ENCODE assay signal across 18 cellular contexts in the genomic region with DNA sequence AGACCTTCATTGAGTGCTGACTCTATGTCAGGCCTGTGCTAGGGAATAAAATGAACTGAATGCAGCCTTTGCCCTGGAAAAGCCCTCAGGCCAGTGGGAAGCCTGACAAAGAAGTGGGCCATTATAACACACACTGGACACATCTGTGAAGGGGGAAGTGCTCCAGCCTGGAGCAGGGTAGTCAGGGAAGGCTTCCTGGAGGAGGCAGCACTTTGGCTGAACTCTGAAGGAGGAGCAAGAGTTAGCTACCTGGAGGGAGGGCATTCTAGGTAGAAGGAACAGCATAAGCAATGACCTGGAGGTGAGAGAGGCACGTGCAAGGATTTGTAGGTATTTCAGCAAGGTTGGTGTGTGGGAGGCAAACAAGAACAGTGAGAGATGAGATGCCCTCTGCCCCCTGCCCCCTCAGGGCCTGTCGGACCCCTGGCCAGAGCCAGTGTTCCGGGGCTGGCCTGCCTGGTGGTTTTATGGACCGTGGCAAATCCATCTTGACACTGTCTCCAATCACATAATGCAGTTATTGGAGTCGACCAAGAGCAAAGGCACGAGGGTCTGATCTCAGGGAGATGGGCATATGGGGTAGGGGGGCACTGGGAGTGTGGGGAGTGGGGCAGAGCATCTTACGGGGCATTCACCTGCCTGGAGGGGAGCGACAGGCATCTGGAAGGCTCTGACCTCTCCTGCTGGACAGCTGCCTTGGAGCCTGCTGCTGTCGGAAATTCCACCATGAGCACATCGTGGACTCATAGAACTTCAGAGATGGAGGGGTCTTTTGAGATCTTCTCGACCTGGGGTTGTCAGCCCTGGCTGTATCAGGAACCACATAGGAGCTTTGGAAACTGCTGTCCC. TPM values are rescaled to one million over a fixed set of nuclear protein-coding genes. Genes with fewer than 3 reads are reported as not detected.
DNase-seq lines count a peak whose midpoint lies in the region; ATAC-seq lines count a peak whose summit lies in the region.
"Had no signal": no experiment of that assay in that cellular context is flagged by ENCODE, and none has a peak within 500 bp of the region (broad histone marks: within the 10 kb centered on the region; RNA-seq: fewer than 3 reads in every experiment).

No MANE protein-coding gene starts in this region.

- H3K4me2 ChIP-seq in neuronal stem cell (ENCODE audit: insufficient read depth, low read length, poor library complexity, severe bottlenecking), result no peak overlapping the region
- H3K4me2 ChIP-seq: hepatocyte had no signal

- H3K79me1 ChIP-seq in neuronal stem cell (ENCODE audit: low read depth, low read length), result peaks cover 3% of the 10 kb centered on the region

- DNase-seq in DMS53 treated with DMSO at 0.1 percent for 48 hours (lab: John Stamatoyannopoulos, UW; ENCODE audit: unreplicated experiment) (peak; percentile 39), NCI-H226 (peak; percentile 56), epithelial cell of prostate (ENCODE audit: low read depth, low spot score) (peak; percentile 46), neuronal stem cell (ENCODE audit: low spot score) (no peak), NCI-H187 (lab: John Stamatoyannopoulos, UW) (no peak), ACHN (no peak)
- DNase-seq in activated T-cell treated with anti-CD3 and anti-CD28 coated beads, Interleukin-2, amount 50 U/mL, for 1 hour, result no peak
- DNase-seq: central memory CD4-positive, alpha-beta T cell; GF-D8; KBM-7; left colon; naive B cell; NCI-H1436; transverse colon had no signal

- no peak overlapping the region for H2BK120ac ChIP-seq in neuronal stem cell (ENCODE audit: low read depth, low read length)

- H4K91ac ChIP-seq in neuronal stem cell (ENCODE audit: low read depth, low read length, poor library complexity), result no peak overlapping the region

- no peak overlapping the region for H3K4me3 ChIP-seq in neuronal stem cell (ENCODE audit: low read length in 2 of 2)
- H3K4me3 ChIP-seq: hepatocyte, right atrium auricular region, transverse colon had no signal

- no peak overlapping the region for H2AK5ac ChIP-seq in neuronal stem cell (ENCODE audit: low read depth, low read length)

- H4K8ac ChIP-seq in neuronal stem cell (ENCODE audit: low read depth, low read length), result no peak overlapping the region

- H3K9ac ChIP-seq in neuronal stem cell (ENCODE audit: low read depth, low read length, poor library complexity), result no peak overlapping the region

- H3K18ac ChIP-seq in neuronal stem cell (ENCODE audit: low read length), result peak overlapping the region; percentile 64

- H3K27ac ChIP-seq in epithelial cell of prostate (no peak overlapping the region), neuronal stem cell (replicated peaks; ENCODE audit: low read length) (no peak overlapping the region)
- H3K27ac ChIP-seq: hepatocyte, right atrium auricular region, transverse colon had no signal

- no peak for ATAC-seq in GM19035 (IDR thresholded peaks at IDR 0.05; ENCODE audit: unreplicated experiment)
- ATAC-seq: esophagus mucosa, left colon had no signal

- WGBS in neuronal stem cell (ENCODE audit: extremely low coverage in 2 of 2, insufficient read length in 2 of 2, insufficient replicate concordance in 1 of 2), 2 donors, result no CpG with 5 or more reads among the region's 11 CpGs

- no peaks in the 10 kb centered on the region for H3K36me3 ChIP-seq in neuronal stem cell (replicated peaks in 1 of 2; ENCODE audit: control insufficient read depth in 2 of 2, insufficient read depth in 2 of 2, low read length in 2 of 2)
- H3K36me3 ChIP-seq: right atrium auricular region, transverse colon had no signal

- in situ Hi-C loops in ACHN (cut with HindIII; ENCODE audit: low pct_ligation_motif_present, low pct_unique_long_range_greater_than_20kb, low sequenced_read_pairs), result no loop called here

- no peak overlapping the region for H3K23ac ChIP-seq in neuronal stem cell (ENCODE audit: low read depth, low read length, poor library complexity)

- H3K4me1 ChIP-seq in neuronal stem cell (ENCODE audit: control insufficient read depth in 2 of 2, insufficient read depth in 1 of 2, low read depth in 1 of 2, low read length in 2 of 2), result peaks cover 4 to 28% of the 10 kb centered on the region in 2 donors

- H3K4ac ChIP-seq in neuronal stem cell (ENCODE audit: low read length), result no peak overlapping the region

- H2BK12ac ChIP-seq in neuronal stem cell (ENCODE audit: low read length), result no peak overlapping the region

- H2BK15ac ChIP-seq in neuronal stem cell (ENCODE audit: low read length), result no peak overlapping the region

- no peak overlapping the region for H3K14ac ChIP-seq in neuronal stem cell (ENCODE audit: low read length)

- peak overlapping the region; percentile 43 for H2BK5ac ChIP-seq in neuronal stem cell (ENCODE audit: low read length)

- no peaks in the 10 kb centered on the region for H3K9me3 ChIP-seq in neuronal stem cell (replicated peaks in 1 of 2; ENCODE audit: control insufficient read depth in 2 of 2, insufficient read depth in 1 of 2, low read depth in 1 of 2, low read length in 2 of 2)
- H3K9me3 ChIP-seq: right atrium auricular region, transverse colon had no signal

- peaks cover 0 to 44% (median 15%) of the 10 kb centered on the region in 3 experiments for H3K27me3 ChIP-seq in neuronal stem cell (ENCODE audit: control insufficient read depth in 3 of 3, insufficient read depth in 3 of 3, low read depth in 1 of 3, low read length in 3 of 3)
- H3K27me3 ChIP-seq: right atrium auricular region, transverse colon had no signal

- no peak overlapping the region for H2AFZ ChIP-seq in neuronal stem cell (ENCODE audit: low read length)
- H2AFZ ChIP-seq: hepatocyte had no signal

RNA-seq across cellular contexts. Expression of gene FAM222A, which starts 2.7 kb away (rescaled TPM):
- 14.4 TPM for polyA plus RNA-seq in neuronal stem cell (2013, experiment 1 of 2)
- 14.3 TPM for polyA plus RNA-seq in neuronal stem cell (2013, experiment 2 of 2)

Comparison
In these comparisons a context has a peak if more than half of its experiments do, and no peak if none do; other contexts are left out.
1. DNase-seq: peak in DMS53 treated with DMSO at 0.1 percent for 48 hours (single experiment), NCI-H226 (single experiment) and epithelial cell of prostate (single experiment); none in neuronal stem cell (single experiment), NCI-H187 (0 of 2), activated T-cell treated with anti-CD3 and anti-CD28 coated beads, Interleukin-2, amount 50 U/mL, for 1 hour (single experiment) and ACHN (single experiment).